ENCODE assay signal across 1 cellular context in genomic region chr17:42845556-42845917, GRCh38.
TF ChIP-seq lines count a peak whose summit lies in the region.

No MANE protein-coding gene starts in this region.

TF ChIP-seq in GM12891, 5 proteins besides CTCF, POLR2A, EP300 and RAD21:
- TF ChIP-seq SPI1 (IDR thresholded peaks at IDR 0.05; ENCODE audit: low read depth, low read length) = no peak
- no peak for TF ChIP-seq POU2F2 (IDR thresholded peaks at IDR 0.05; ENCODE audit: low read depth, low read length)
- TF ChIP-seq PAX5 (IDR thresholded peaks at IDR 0.05; ENCODE audit: insufficient read depth, low read length, severe bottlenecking) = no peak
- no peak for TF ChIP-seq TAF1 (IDR thresholded peaks at IDR 0.05; ENCODE audit: low read depth, low read length)
- TF ChIP-seq POLR2AphosphoS5 (IDR thresholded peaks at IDR 0.05; ENCODE audit: low read depth, low read length) = no peak
TF ChIP-seq in GM12891: peak in this region for 0.
